In genomic region chr19:4650159-4650558, GRCh38 we compare ENCODE assay signal across 26 cellular contexts. TPM values are rescaled to one million over a fixed set of nuclear protein-coding genes. Genes with fewer than 3 reads are reported as not detected.
A peak's percentile ranks its signal among the peaks of the same experiment; 100 is the strongest.
DNase-seq lines count a peak whose midpoint lies in the region; ATAC-seq and TF ChIP-seq lines count a peak whose summit lies in the region.
"Had no signal": no experiment of that assay in that cellular context is flagged by ENCODE, and none has a peak within 500 bp of the region (broad histone marks: within the 10 kb centered on the region; RNA-seq: fewer than 3 reads in every experiment).

No MANE protein-coding gene starts in this region.

- H3K4me1 Mint-ChIP-seq in glutamatergic neuron (ENCODE audit: low read depth, unreplicated experiment): peaks cover 1% of the 10 kb centered on the region

- TF ChIP-seq EP300 in transverse colon (IDR thresholded peaks at IDR 0.05; ENCODE audit: low read depth): no peak

- H3K79me2 ChIP-seq in smooth muscle cell (ENCODE audit: low read depth): no peaks in the 10 kb centered on the region

- H3K4me3 ChIP-seq in left ventricle myocardium inferior (no peak overlapping the region), rectal smooth muscle tissue (ENCODE audit: low read length) (no peak overlapping the region), transverse colon (no peak overlapping the region), smooth muscle cell (no peak overlapping the region)
- H3K4me3 ChIP-seq: body of pancreas, PC-9, uterus had no signal

- H3K9me3 ChIP-seq in left ventricle myocardium inferior (replicated peaks): no peaks in the 10 kb centered on the region
- no peaks in the 10 kb centered on the region for H3K9me3 ChIP-seq in transverse colon
- no peaks in the 10 kb centered on the region for H3K9me3 ChIP-seq in smooth muscle cell (replicated peaks; ENCODE audit: low read depth)
- H3K9me3 ChIP-seq: body of pancreas, uterus had no signal

- no peaks in the 10 kb centered on the region for H3K27me3 Mint-ChIP-seq in glutamatergic neuron (ENCODE audit: unreplicated experiment)
- H3K27me3 Mint-ChIP-seq: activated CD4-positive, alpha-beta memory T cell treated with anti-CD3 and anti-CD28 coated beads for 36 hours; T-cell had no signal

- no peak overlapping the region for H3K4me3 Mint-ChIP-seq in glutamatergic neuron (ENCODE audit: unreplicated experiment)
- H3K4me3 Mint-ChIP-seq: activated CD4-positive, alpha-beta memory T cell treated with anti-CD3 and anti-CD28 coated beads for 36 hours; T-cell had no signal

- no peaks in the 10 kb centered on the region for H3F3A ChIP-seq in smooth muscle cell (ENCODE audit: low read depth)

- H3K4me2 ChIP-seq in smooth muscle cell: no peak overlapping the region
- H3K4me2 ChIP-seq: PC-9 had no signal

- in situ Hi-C loops in transverse colon (cut with MboI; ENCODE audit: low pct_ligation_motif_present in 1 of 4, low pct_unique_long_range_greater_than_20kb in 1 of 4, low sequenced_read_pairs in 3 of 4): no loop called here

- TF ChIP-seq POLR2A in transverse colon (IDR thresholded peaks at IDR 0.05): no peak

- WGBS in transverse colon (ENCODE audit: low coverage in 1 of 2), 2 donors: 78 to 100% methylated on average over 1 to 2 of the region's 2 CpGs
- 100% methylated on average over 2 of the region's 2 CpGs for WGBS in smooth muscle cell (ENCODE audit: low lambda C conversion rate)

- no peaks in the 10 kb centered on the region for H3K36me3 Mint-ChIP-seq in glutamatergic neuron (ENCODE audit: unreplicated experiment)

- no peak for ATAC-seq in Right ventricle myocardium superior (ENCODE audit: poor library complexity)
- ATAC-seq: body of pancreas, T-cell had no signal

- intact Hi-C loops in left ventricle myocardium inferior (cut with micrococcal nuclease) (no loop called here), Right ventricle myocardium superior (cut with DNase I) (no loop called here), transverse colon (cut with DNase I; ENCODE audit: low total_unique reads) (no loop called here)

- H3K27me3 ChIP-seq in left ventricle myocardium inferior (ENCODE audit: low read depth): no peaks in the 10 kb centered on the region
- no peaks in the 10 kb centered on the region for H3K27me3 ChIP-seq in rectal smooth muscle tissue (ENCODE audit: control insufficient read depth, insufficient read depth, low read length)
- H3K27me3 ChIP-seq in transverse colon: no peaks in the 10 kb centered on the region
- H3K27me3 ChIP-seq in smooth muscle cell (ENCODE audit: low read depth): no peaks in the 10 kb centered on the region
- H3K27me3 ChIP-seq: body of pancreas, uterus had no signal

- DNase-seq in left ventricle myocardium inferior: no peak
- DNase-seq in Right ventricle myocardium superior: no peak
- DNase-seq in glutamatergic neuron: no peak
- DNase-seq in transverse colon: no peak
- no peak for DNase-seq in SKM-1 treated with dmso at 0.1 percent for 144 hours (lab: John Stamatoyannopoulos, UW; ENCODE audit: unreplicated experiment)
- DNase-seq in iPS-NIHi11 (ENCODE audit: low spot score): no peak
- no peak for DNase-seq in smooth muscle cell (lab: John Stamatoyannopoulos, UW; ENCODE audit: unreplicated experiment)
- DNase-seq: activated CD4-positive, alpha-beta memory T cell treated with anti-CD3 and anti-CD28 coated beads for 36 hours; activated CD4-positive, CD25-positive, alpha-beta regulatory T cell treated with anti-CD3 and anti-CD28 coated beads, Interleukin-2, amount 50 U/mL, for 72 hours; activated CD8-positive, alpha-beta memory T cell treated with anti-CD3 and anti-CD28 coated beads, Interleukin-2, amount 50 U/mL, for 4 hours; body of pancreas; C1 segment of cervical spinal cord; cerebellar nuclear complex; DMS79; GF-D8; H7; NCI-H1092 treated with DMSO at 0.1 percent for 48 hours; NCI-H187 treated with DMSO at 0.1 percent for 48 hours; NCI-H524 treated with DMSO at 0.1 percent for 48 hours; PC-9; small intestine; stimulated activated CD4-positive, alpha-beta T cell treated with anti-CD3 and anti-CD28 coated beads, Interleukin-2, amount 100 ng/mL, for 24 hours; T-cell; uterus had no signal

- peak overlapping the region; percentile 84 for H3K27ac ChIP-seq in left ventricle myocardium inferior (replicated peaks)
- peak overlapping the region; percentile 85 for H3K27ac ChIP-seq in rectal smooth muscle tissue (ENCODE audit: low read depth, low read length)
- peak overlapping the region in 3 of 4 donors; percentile 81 to 89 (median 86) for H3K27ac ChIP-seq in transverse colon
- no peak overlapping the region for H3K27ac ChIP-seq in smooth muscle cell (ENCODE audit: low read depth)
- H3K27ac ChIP-seq: body of pancreas, PC-9, uterus had no signal

- peaks cover 63% of the 10 kb centered on the region for H3K4me1 ChIP-seq in left ventricle myocardium inferior
- H3K4me1 ChIP-seq in rectal smooth muscle tissue (ENCODE audit: control insufficient read depth, insufficient read depth, low read length): peaks cover 19% of the 10 kb centered on the region
- peaks cover 0 to 12% (median 5%) of the 10 kb centered on the region in 4 donors for H3K4me1 ChIP-seq in transverse colon
- H3K4me1 ChIP-seq in smooth muscle cell (ENCODE audit: low read depth): no peaks in the 10 kb centered on the region
- H3K4me1 ChIP-seq: body of pancreas, uterus had no signal

- H4K20me1 ChIP-seq in smooth muscle cell (ENCODE audit: low read depth): no peaks in the 10 kb centered on the region

- peaks cover 6% of the 10 kb centered on the region for H3K9me3 Mint-ChIP-seq in glutamatergic neuron (ENCODE audit: unreplicated experiment)
- H3K9me3 Mint-ChIP-seq: activated CD4-positive, alpha-beta memory T cell treated with anti-CD3 and anti-CD28 coated beads for 36 hours; activated T-helper 2 cell treated with anti-CD3 and anti-CD28 coated beads, Interferon-gamma antibody, Interleukin-2, Interleukin-4, amounts not matched to agents 10 μg/mL and 5 μg/mL and 100 μg/mL, durations not matched to agents 14 hours and 24 hours and 36 hours; T-cell had no signal

- no peak overlapping the region for H3K9ac ChIP-seq in rectal smooth muscle tissue (ENCODE audit: low read length)
- no peak overlapping the region for H3K9ac ChIP-seq in smooth muscle cell (ENCODE audit: low read depth)

- TF ChIP-seq CTCF in left ventricle myocardium inferior (IDR thresholded peaks at IDR 0.05; ENCODE audit: borderline replicate concordance) (no peak), glutamatergic neuron (IDR thresholded peaks at IDR 0.05; ENCODE audit: partially characterized antibody, unreplicated experiment) (no peak), transverse colon (IDR thresholded peaks at IDR 0.05) (no peak), smooth muscle cell (IDR thresholded peaks at IDR 0.05; ENCODE audit: borderline replicate concordance, insufficient read depth, poor library complexity, severe bottlenecking) (no peak)

- peak overlapping the region; percentile 28 for H3K27ac Mint-ChIP-seq in glutamatergic neuron (ENCODE audit: unreplicated experiment)
- H3K27ac Mint-ChIP-seq: activated CD4-positive, alpha-beta memory T cell treated with anti-CD3 and anti-CD28 coated beads for 36 hours; activated T-helper 2 cell treated with anti-CD3 and anti-CD28 coated beads, Interferon-gamma antibody, Interleukin-2, Interleukin-4, amounts not matched to agents 10 μg/mL and 5 μg/mL and 100 μg/mL, durations not matched to agents 14 hours and 24 hours and 36 hours; T-cell had no signal

- H2AFZ ChIP-seq in smooth muscle cell (ENCODE audit: low read depth): no peak overlapping the region
- H2AFZ ChIP-seq: PC-9 had no signal

- H3K36me3 ChIP-seq in left ventricle myocardium inferior: peaks cover 31% of the 10 kb centered on the region
- H3K36me3 ChIP-seq in rectal smooth muscle tissue (ENCODE audit: control insufficient read depth, insufficient read depth, low read length): peaks cover 11% of the 10 kb centered on the region
- H3K36me3 ChIP-seq in transverse colon: no peaks in the 10 kb centered on the region
- H3K36me3 ChIP-seq in smooth muscle cell (ENCODE audit: low read depth): no peaks in the 10 kb centered on the region
- H3K36me3 ChIP-seq: uterus had no signal

RNA-seq across cellular contexts. Expression of gene TNFAIP8L1, which starts 10.8 kb away (rescaled TPM):
- total RNA-seq in left ventricle myocardium inferior: 4.2 TPM
- 4.6 TPM for total RNA-seq in Right ventricle myocardium superior
- total RNA-seq in glutamatergic neuron (ENCODE audit: unreplicated experiment): 23.6 TPM
- total RNA-seq in transverse colon: 10 to 100 TPM in 1 of 4 donors, 1 to 10 TPM in 3; 4.5 to 12.0 (median 8.5) TPM
- 2.2 and 3.7 TPM in 2 replicates for total RNA-seq in smooth muscle cell
- 5.2 and 6.6 TPM in 2 replicates for polyA plus RNA-seq in smooth muscle cell

RNA-seq across cellular contexts. Expression of gene MYDGF, which starts 20.0 kb away (rescaled TPM):
- total RNA-seq in left ventricle myocardium inferior (26.3 TPM), Right ventricle myocardium superior (23.2 TPM), glutamatergic neuron (ENCODE audit: unreplicated experiment) (32.6 TPM), transverse colon (10 to 100 TPM in 2 of 4 donors, 1 to 10 TPM in 2; 3.6 to 44.5 (median 22.0) TPM), smooth muscle cell (145 and 188 TPM in 2 replicates)
- polyA plus RNA-seq in smooth muscle cell: 651 and 680 TPM in 2 replicates
